In the genomic region with DNA sequence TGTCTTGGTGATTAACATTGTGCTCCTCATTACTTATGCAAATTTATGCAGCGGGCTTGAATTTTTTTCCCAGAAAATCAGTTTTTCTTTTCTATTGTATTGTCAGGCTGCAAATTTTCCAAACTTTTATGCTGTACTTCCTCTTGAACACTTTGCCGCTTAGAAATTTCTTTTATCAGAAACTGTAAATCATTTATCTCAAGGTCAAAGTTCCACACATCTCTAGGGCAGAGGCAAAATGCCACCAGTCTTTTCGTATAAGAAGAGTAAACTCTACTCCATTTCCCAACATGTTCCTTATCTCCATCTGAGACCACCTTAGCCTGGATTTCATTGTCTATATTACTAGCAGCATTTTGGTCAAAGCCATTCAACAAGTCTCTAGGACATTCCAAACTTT, we compare ENCODE assay signal across 40 cellular contexts.
"Had no signal": no experiment of that assay in that cellular context is flagged by ENCODE, and none has a peak within 500 bp of the region (broad histone marks: within the 10 kb centered on the region; RNA-seq: fewer than 3 reads in every experiment).

No MANE protein-coding gene starts in this region.

- H3K4me3 ChIP-seq: adrenal gland, ascending aorta, body of pancreas, breast epithelium, cardiac muscle cell had no signal

- H3K27ac ChIP-seq: adrenal gland, ascending aorta, body of pancreas, brain microvascular endothelial cell, breast epithelium, cardiac muscle cell had no signal

- H3K4me1 ChIP-seq: adrenal gland, ascending aorta, body of pancreas, breast epithelium had no signal

- ATAC-seq: activated naive CD4-positive, alpha-beta T cell treated with anti-CD3 and anti-CD28 coated beads, Interleukin-2, amount 50 U/mL, for 72 hours; activated naive CD8-positive, alpha-beta T cell treated with anti-CD3 and anti-CD28 coated beads, Interleukin-2, amount 50 U/mL, for 24 hours; activated T-cell treated with anti-CD3 and anti-CD28 coated beads, Interleukin-2, amount 50 U/mL, for 4 hours; activated T-cell treated with anti-CD3 and anti-CD28 coated beads, Interleukin-2, amount 50 U/mL, for 72 hours; activated T-helper 17 cell treated with anti-CD3 and anti-CD28 coated beads, Interleukin-2, amount 50 U/mL, for 72 hours; body of pancreas had no signal

- H3K9me3 Mint-ChIP-seq: activated T-cell treated with anti-CD3 and anti-CD28 coated beads, Interleukin-2, amount 50 U/mL, for 72 hours; activated T-helper 1 cell treated with anti-CD3 and anti-CD28 coated beads, Interleukin-12 subunit alpha, Interleukin-12 subunit beta, Interleukin-2, Interleukin-4 antibody, amounts not matched to agents 30 ng/mL and 10 ng/mL and 1 ng/mL, durations not matched to agents 14 hours and 24 hours and 36 hours; activated T-helper 2 cell treated with anti-CD3 and anti-CD28 coated beads, Interferon-gamma antibody, Interleukin-2, Interleukin-4, amounts not matched to agents 10 μg/mL and 5 μg/mL and 100 μg/mL, durations not matched to agents 14 hours and 24 hours and 36 hours had no signal

- DNase-seq: activated effector memory CD4-positive, alpha-beta T cell treated with anti-CD3 and anti-CD28 coated beads, Interleukin-2, amount 50 U/mL, for 16 hours; activated effector memory CD4-positive, alpha-beta T cell treated with Interleukin-2 at 50 U/mL for 16 hours; activated gamma-delta T cell; activated gamma-delta T cell treated with Interleukin-2 at 50 U/mL for 16 hours; activated naive CD4-positive, alpha-beta T cell; activated naive CD4-positive, alpha-beta T cell treated with anti-CD3 and anti-CD28 coated beads for 36 hours; activated naive CD4-positive, alpha-beta T cell treated with anti-CD3 and anti-CD28 coated beads, Interleukin-2, amount 10 ng/mL, durations not matched to agents 7 days and 5 days; activated naive CD4-positive, alpha-beta T cell treated with anti-CD3 and anti-CD28 coated beads, Interleukin-2, amount 50 U/mL, for 16 hours; activated naive CD4-positive, alpha-beta T cell treated with Interleukin-2 at 50 U/mL for 16 hours; activated naive CD8-positive, alpha-beta T cell treated with anti-CD3 and anti-CD28 coated beads for 36 hours; activated naive CD8-positive, alpha-beta T cell treated with anti-CD3 and anti-CD28 coated beads, Interleukin-2, amount 10 ng/mL, durations not matched to agents 7 days and 5 days; activated naive CD8-positive, alpha-beta T cell treated with anti-CD3 and anti-CD28 coated beads, Interleukin-2, amount 50 U/mL, for 24 hours; activated T-cell treated with anti-CD3 and anti-CD28 coated beads for 4 hours; activated T-cell treated with anti-CD3 and anti-CD28 coated beads, Interleukin-2, amount 50 U/mL, for 1 hour; activated T-cell treated with anti-CD3 and anti-CD28 coated beads, Interleukin-2, amount 50 U/mL, for 4 hours; activated T-cell treated with anti-CD3 and anti-CD28 coated beads, Interleukin-2, amount 50 U/mL, for 48 hours; activated T-cell treated with anti-CD3 and anti-CD28 coated beads, Interleukin-2, amount 50 U/mL, for 72 hours; adrenal gland; amniotic stem cell; amygdala; anterior cingulate cortex; aorta; body of pancreas; brain microvascular endothelial cell; caudate nucleus; central memory CD4-positive, alpha-beta T cell; cerebellar nuclear complex had no signal

- H3K27me3 ChIP-seq: adrenal gland, ascending aorta, body of pancreas, brain microvascular endothelial cell, breast epithelium, cardiac muscle cell had no signal

- H3K9me3 ChIP-seq: adrenal gland, ascending aorta, body of pancreas, breast epithelium had no signal

- H3K4me3 Mint-ChIP-seq: activated naive CD4-positive, alpha-beta T cell treated with anti-CD3 and anti-CD28 coated beads for 36 hours; activated naive CD4-positive, alpha-beta T cell treated with anti-CD3 and anti-CD28 coated beads, Interleukin-2, amount 10 ng/mL, durations not matched to agents 7 days and 5 days; activated naive CD4-positive, alpha-beta T cell treated with anti-CD3 and anti-CD28 coated beads, Interleukin-2, amount 50 U/mL, for 24 hours; activated naive CD8-positive, alpha-beta T cell; activated naive CD8-positive, alpha-beta T cell treated with anti-CD3 and anti-CD28 coated beads for 36 hours; activated naive CD8-positive, alpha-beta T cell treated with anti-CD3 and anti-CD28 coated beads, Interleukin-2, amount 10 ng/mL, durations not matched to agents 7 days and 5 days; activated naive CD8-positive, alpha-beta T cell treated with anti-CD3 and anti-CD28 coated beads, Interleukin-2, amount 50 U/mL, for 24 hours; activated T-cell treated with anti-CD3 and anti-CD28 coated beads, Interleukin-2, amount 50 U/mL, for 4 hours; activated T-cell treated with anti-CD3 and anti-CD28 coated beads, Interleukin-2, amount 50 U/mL, for 72 hours; activated T-helper 1 cell treated with anti-CD3 and anti-CD28 coated beads, Interleukin-12 subunit alpha, Interleukin-12 subunit beta, Interleukin-2, Interleukin-4 antibody, amounts not matched to agents 30 ng/mL and 10 ng/mL and 1 ng/mL, durations not matched to agents 14 hours and 24 hours and 36 hours; activated T-helper 17 cell treated with anti-CD3 and anti-CD28 coated beads, Interleukin-2, amount 50 U/mL, for 72 hours; brain; central memory CD8-positive, alpha-beta T cell had no signal

- H3K27me3 Mint-ChIP-seq: activated naive CD4-positive, alpha-beta T cell treated with anti-CD3 and anti-CD28 coated beads, Interleukin-2, amount 10 ng/mL, durations not matched to agents 7 days and 5 days; activated naive CD4-positive, alpha-beta T cell treated with anti-CD3 and anti-CD28 coated beads, Interleukin-2, amount 50 U/mL, for 24 hours; activated naive CD8-positive, alpha-beta T cell; activated naive CD8-positive, alpha-beta T cell treated with anti-CD3 and anti-CD28 coated beads for 36 hours; activated naive CD8-positive, alpha-beta T cell treated with anti-CD3 and anti-CD28 coated beads, Interleukin-2, amount 10 ng/mL, durations not matched to agents 7 days and 5 days; activated naive CD8-positive, alpha-beta T cell treated with anti-CD3 and anti-CD28 coated beads, Interleukin-2, amount 50 U/mL, for 24 hours; activated T-helper 17 cell treated with anti-CD3 and anti-CD28 coated beads, Interleukin-2, amount 50 U/mL, for 72 hours; brain; central memory CD8-positive, alpha-beta T cell had no signal

- FAIRE-seq: astrocyte, bronchial epithelial cell had no signal

- H3K27ac Mint-ChIP-seq: activated naive CD4-positive, alpha-beta T cell treated with anti-CD3 and anti-CD28 coated beads for 36 hours; activated naive CD4-positive, alpha-beta T cell treated with anti-CD3 and anti-CD28 coated beads, Interleukin-2, amount 10 ng/mL, durations not matched to agents 7 days and 5 days; activated naive CD4-positive, alpha-beta T cell treated with anti-CD3 and anti-CD28 coated beads, Interleukin-2, amount 50 U/mL, for 24 hours; activated naive CD4-positive, alpha-beta T cell treated with anti-CD3 and anti-CD28 coated beads, Interleukin-2, amount 50 U/mL, for 72 hours; activated naive CD8-positive, alpha-beta T cell; activated naive CD8-positive, alpha-beta T cell treated with anti-CD3 and anti-CD28 coated beads for 36 hours; activated naive CD8-positive, alpha-beta T cell treated with anti-CD3 and anti-CD28 coated beads, Interleukin-2, amount 10 ng/mL, durations not matched to agents 7 days and 5 days; activated naive CD8-positive, alpha-beta T cell treated with anti-CD3 and anti-CD28 coated beads, Interleukin-2, amount 50 U/mL, for 24 hours; activated T-cell treated with anti-CD3 and anti-CD28 coated beads, Interleukin-2, amount 50 U/mL, for 72 hours; activated T-helper 1 cell treated with anti-CD3 and anti-CD28 coated beads, Interleukin-12 subunit alpha, Interleukin-12 subunit beta, Interleukin-2, Interleukin-4 antibody, amounts not matched to agents 30 ng/mL and 10 ng/mL and 1 ng/mL, durations not matched to agents 14 hours and 24 hours and 36 hours; activated T-helper 17 cell treated with anti-CD3 and anti-CD28 coated beads, Interleukin-2, amount 50 U/mL, for 72 hours; activated T-helper 2 cell treated with anti-CD3 and anti-CD28 coated beads, Interferon-gamma antibody, Interleukin-2, Interleukin-4, amounts not matched to agents 10 μg/mL and 5 μg/mL and 100 μg/mL, durations not matched to agents 14 hours and 24 hours and 36 hours; brain had no signal

- H3K36me3 Mint-ChIP-seq: activated naive CD4-positive, alpha-beta T cell treated with anti-CD3 and anti-CD28 coated beads, Interleukin-2, amount 10 ng/mL, durations not matched to agents 7 days and 5 days; activated naive CD4-positive, alpha-beta T cell treated with anti-CD3 and anti-CD28 coated beads, Interleukin-2, amount 50 U/mL, for 24 hours; activated naive CD4-positive, alpha-beta T cell treated with anti-CD3 and anti-CD28 coated beads, Interleukin-2, amount 50 U/mL, for 72 hours; activated naive CD8-positive, alpha-beta T cell; activated naive CD8-positive, alpha-beta T cell treated with anti-CD3 and anti-CD28 coated beads for 36 hours; activated naive CD8-positive, alpha-beta T cell treated with anti-CD3 and anti-CD28 coated beads, Interleukin-2, amount 10 ng/mL, durations not matched to agents 7 days and 5 days; brain had no signal

- H3K4me1 Mint-ChIP-seq: activated naive CD4-positive, alpha-beta T cell treated with anti-CD3 and anti-CD28 coated beads, Interleukin-2, amount 10 ng/mL, durations not matched to agents 7 days and 5 days; activated naive CD4-positive, alpha-beta T cell treated with anti-CD3 and anti-CD28 coated beads, Interleukin-2, amount 50 U/mL, for 24 hours; activated naive CD8-positive, alpha-beta T cell treated with anti-CD3 and anti-CD28 coated beads for 36 hours; activated naive CD8-positive, alpha-beta T cell treated with anti-CD3 and anti-CD28 coated beads, Interleukin-2, amount 10 ng/mL, durations not matched to agents 7 days and 5 days; activated naive CD8-positive, alpha-beta T cell treated with anti-CD3 and anti-CD28 coated beads, Interleukin-2, amount 50 U/mL, for 24 hours; activated T-helper 17 cell treated with anti-CD3 and anti-CD28 coated beads, Interleukin-2, amount 50 U/mL, for 72 hours; brain; central memory CD8-positive, alpha-beta T cell had no signal

- H3K36me3 ChIP-seq: adrenal gland, ascending aorta, brain microvascular endothelial cell, breast epithelium, cardiac muscle cell had no signal
